8 cellular contexts compared by ENCODE assay signal in the genomic region with DNA sequence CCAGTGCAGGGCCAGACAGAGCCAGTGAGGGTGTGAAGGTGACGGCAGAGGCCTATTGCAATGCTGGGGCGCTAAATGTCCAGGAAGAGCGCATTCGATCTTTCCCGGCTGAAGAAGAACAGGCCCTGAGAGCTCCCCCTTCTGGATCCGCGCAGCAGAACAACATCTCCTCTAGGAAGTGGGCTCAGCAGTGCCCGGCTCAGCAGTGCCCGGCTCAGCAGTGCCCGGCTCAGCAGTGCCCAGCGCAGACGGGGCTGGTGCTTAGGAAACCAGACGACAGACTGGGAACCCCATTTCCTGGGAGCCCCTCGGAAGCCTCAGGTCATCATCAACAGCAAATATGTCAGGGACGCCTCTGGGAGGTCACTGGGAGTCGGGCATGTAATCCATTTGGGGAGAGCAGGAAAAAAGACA. TPM values are rescaled to one million over a fixed set of nuclear protein-coding genes. Genes with fewer than 3 reads are reported as not detected.
DNase-seq lines count a peak whose midpoint lies in the region; ATAC-seq, FAIRE-seq and TF ChIP-seq lines count a peak whose summit lies in the region.

No MANE protein-coding gene starts in this region.

- H3K23me2 ChIP-seq in H1 (ENCODE audit: low read depth, low read length): no peaks in the 10 kb centered on the region

- no peak overlapping the region for H4K5ac ChIP-seq in H1 (ENCODE audit: insufficient read length, low read depth, low read length)

- no peak overlapping the region for H2BK12ac ChIP-seq in H1 (ENCODE audit: low read depth, low read length)

- H3K79me2 ChIP-seq in H1 (ENCODE audit: control insufficient read depth in 1 of 2, insufficient read depth in 2 of 2, low read length in 2 of 2): no peaks in the 10 kb centered on the region

- no peak for FAIRE-seq in H1 (lab: Jason Lieb, UNC)

- H3K9ac ChIP-seq in H1 (replicated peaks in 1 of 4; ENCODE audit: extremely low read depth in 1 of 4, low read depth in 3 of 4, low read length in 3 of 4): no peak overlapping the region

- no peak overlapping the region for H2AFZ ChIP-seq in H1 (ENCODE audit: low read length)

- H3K4ac ChIP-seq in H1 (replicated peaks; ENCODE audit: insufficient read length, low read depth, low read length): no peak overlapping the region

- no peak overlapping the region for H2BK5ac ChIP-seq in H1 (ENCODE audit: low read depth, low read length)

- H3K4me1 ChIP-seq in H1 (replicated peaks in 1 of 4; ENCODE audit: control insufficient read depth in 3 of 4, insufficient read depth in 4 of 4, low read length in 3 of 4): peaks cover 3 to 10% (median 5%) of the 10 kb centered on the region in 4 experiments; a peak in 6 of 7 replicates

- peak; percentile 83 for DNase-seq in AG08395 (ENCODE audit: low spot score)
- DNase-seq in NCI-H2029 (lab: John Stamatoyannopoulos, UW): peak; percentile 70
- peak; percentile 59 for DNase-seq in activated CD4-positive, CD25-positive, alpha-beta regulatory T cell treated with anti-CD3 and anti-CD28 coated beads, Interleukin-2, amount 50 U/mL, for 72 hours
- peak in 1 of 2 experiments; percentile 90 for DNase-seq in H1 (ENCODE audit: low read depth in 1 of 2, low spot score in 2 of 2)
- DNase-seq in myocyte (ENCODE audit: low read depth): peak; percentile 74

- no peaks in the 10 kb centered on the region for H3K79me1 ChIP-seq in H1 (ENCODE audit: low read depth, low read length)

- CTCF ChIA-PET in H1 (lab: Charles Lee; ENCODE audit: partially characterized antibody): interaction anchor here (0.6 to 27.0 kb wide), 35 partner anchors 9 to 584 kb away, joined by 3 to 797 read pairs (median 4); no protein-coding TSS in a partner anchor

- H4K20me1 ChIP-seq in H1 (replicated peaks in 1 of 2; ENCODE audit: control insufficient read depth in 1 of 2, insufficient read depth in 2 of 2, low read length in 2 of 2): peaks cover 0 to 2% of the 10 kb centered on the region in 2 experiments

- H2AK5ac ChIP-seq in H1 (ENCODE audit: low read depth, low read length): no peak overlapping the region

- no peak for TF ChIP-seq EP300 in H1 (IDR thresholded peaks at IDR 0.05; ENCODE audit: borderline replicate concordance in 1 of 2, low read depth in 2 of 2, low read length in 2 of 2)

- H2BK15ac ChIP-seq in H1 (ENCODE audit: low read length): peak overlapping the region; percentile 98; the same call in 1 of the 2 replicates

- H3K27me3 ChIP-seq in H1 (replicated peaks in 1 of 4; ENCODE audit: control insufficient read depth in 3 of 4, extremely low read depth in 1 of 4, insufficient read depth in 3 of 4, low read length in 3 of 4): peaks cover 0 to 8% (median under 1%) of the 10 kb centered on the region in 4 experiments; a peak in 2 of 7 replicates

- no peak overlapping the region for H3K27ac ChIP-seq in H1 (ENCODE audit: low read depth, low read length)

- TF ChIP-seq CTCF in GM12875 (IDR thresholded peaks at IDR 0.05; ENCODE audit: borderline replicate concordance, insufficient read depth, low read depth, low read length) (peak; percentile 79), H1 (IDR thresholded peaks at IDR 0.05; ENCODE audit: control extremely low read depth in 1 of 3, insufficient read depth in 1 of 3, low read depth in 1 of 3, low read length in 3 of 3) (peak; percentile 70 to 90 (median 86))

- H2BK20ac ChIP-seq in H1 (ENCODE audit: low read length): no peak overlapping the region

- H3K4me2 ChIP-seq in H1 (ENCODE audit: insufficient read depth in 1 of 2, low read depth in 2 of 2, low read length in 2 of 2): no peak overlapping the region

- no peak overlapping the region for H4K8ac ChIP-seq in H1 (ENCODE audit: extremely low read depth, insufficient read depth, low read length)

- peak; percentile 62 to 78 for TF ChIP-seq RAD21 in H1 (IDR thresholded peaks at IDR 0.05 in 1 of 2, conservative IDR thresholded peaks at IDR 0.05 in 1 of 2; ENCODE audit: low read depth in 2 of 2, low read length in 2 of 2)

- H2BK120ac ChIP-seq in H1 (replicated peaks; ENCODE audit: low read depth, low read length): no peak overlapping the region

- ATAC-seq in GM18517 (IDR thresholded peaks at IDR 0.05; ENCODE audit: unreplicated experiment) (no peak), GM18520 (IDR thresholded peaks at IDR 0.05; ENCODE audit: unreplicated experiment) (no peak)

- no peak overlapping the region for H3K18ac ChIP-seq in H1 (ENCODE audit: extremely low read depth, low read length)

- POLR2A ChIA-PET in H1 (lab: Charles Lee; ENCODE audit: partially characterized antibody): interaction anchor here (1.0 kb wide), 1 partner anchor 615 kb away, joined by 3 read pairs; no protein-coding TSS in a partner anchor

- no peak overlapping the region for H3K56ac ChIP-seq in H1 (replicated peaks; ENCODE audit: insufficient read length, low read depth, low read length)

- no peak for TF ChIP-seq POLR2A in H1 (IDR thresholded peaks at IDR 0.05; ENCODE audit: control extremely low read depth in 1 of 2, low read depth in 2 of 2, low read length in 2 of 2)

- H3K4me3 ChIP-seq in GM12875 (ENCODE audit: low read depth, low read length) (no peak overlapping the region), H1 (ENCODE audit: extremely low read depth in 1 of 4, insufficient read depth in 2 of 4, low read depth in 3 of 4, low read length in 4 of 4) (no peak overlapping the region)

- WGBS in H1 (ENCODE audit: extremely low coverage in 1 of 2, insufficient coverage in 1 of 2, insufficient read length in 1 of 2, insufficient replicate concordance in 2 of 2, low coverage in 1 of 2, low lambda C conversion rate in 2 of 2, missing lambda C conversion rate in 1 of 2), 2 experiments: 30% methylated on average over 16 of the region's 16 CpGs; no CpG with 5 or more reads in 1 of the 2 experiments

- no peaks in the 10 kb centered on the region for H3K9me3 ChIP-seq in H1 (ENCODE audit: insufficient read depth in 2 of 2, low read depth in 1 of 2, low read length in 1 of 2)

- H3K36me3 ChIP-seq in H1 (ENCODE audit: control insufficient read depth in 2 of 4, insufficient read depth in 4 of 4, low read length in 3 of 4): no peaks in the 10 kb centered on the region

- no peak overlapping the region for H4K91ac ChIP-seq in H1 (replicated peaks; ENCODE audit: insufficient read length, low read length)

- H3K14ac ChIP-seq in H1 (ENCODE audit: insufficient read length): no peak overlapping the region

- H3K23ac ChIP-seq in H1 (ENCODE audit: insufficient read length): no peak overlapping the region

TF ChIP-seq in H1, 55 proteins besides CTCF, POLR2A, EP300 and RAD21 (continues in another document):
- TF ChIP-seq SP1 (IDR thresholded peaks at IDR 0.05; ENCODE audit: low read depth, low read length): no peak
- no peak for TF ChIP-seq GABPA (IDR thresholded peaks at IDR 0.05; ENCODE audit: borderline replicate concordance, insufficient read depth, low read length)
- no peak for TF ChIP-seq BCL11A (IDR thresholded peaks at IDR 0.05; ENCODE audit: low read depth in 2 of 2, low read length in 2 of 2)
- TF ChIP-seq KDM4A (IDR thresholded peaks at IDR 0.05; ENCODE audit: low read depth, low read length, severe bottlenecking): no peak
- peak; percentile 52; the same call in 1 of the 2 replicates for TF ChIP-seq TBP (IDR thresholded peaks at IDR 0.05; ENCODE audit: low read depth, low read length)

RNA-seq across cellular contexts. Expression of a gene that starts 4.7 kb away (rescaled TPM):
- total RNA-seq in H1 (2021; fragmentation: NEBNext Ultra II Directional; extraction: Animal tissue kit (Norgen Biotek cat#: 25700)): 4.4 and 4.7 TPM in 2 replicates
- polyA plus RNA-seq in H1 (2011; rRNA removed): 16.2 and 20.9 TPM in 2 replicates
- polyA plus RNA-seq in H1 (2011; cell fraction: cytosol; rRNA removed): 8.1 TPM
- 12.6 TPM for polyA plus RNA-seq in H1 (2011; cell fraction: nucleus; rRNA removed)
- polyA plus RNA-seq in H1 (2012, experiment 1 of 2): 4.2 to 10.6 TPM (median 8.1 TPM) in 4 replicates
- 5.2 TPM for polyA plus RNA-seq in H1 (2012, experiment 2 of 2)
- 4.2 TPM for polyA plus RNA-seq in H1 (2013, experiment 1 of 2)
- 3.5 TPM for polyA plus RNA-seq in H1 (2013, experiment 2 of 2)
- 5.4 and 6.9 TPM in 2 replicates for polyA minus RNA-seq in H1 (2011; rRNA and poly(A)+ RNA removed)
- polyA minus RNA-seq in H1 (2011; cell fraction: cytosol; rRNA and poly(A)+ RNA removed): 7.7 TPM
- 10.1 TPM for polyA minus RNA-seq in H1 (2011; cell fraction: nucleus; rRNA and poly(A)+ RNA removed)
- not detected in 2 replicates for total RNA-seq in myocyte
- polyA plus RNA-seq in myocyte (2012): not detected

RNA-seq across cellular contexts. Expression of a gene that starts 8.0 kb away (rescaled TPM):
- 7.7 and 8.0 TPM in 2 replicates for total RNA-seq in H1 (2021; fragmentation: NEBNext Ultra II Directional; extraction: Animal tissue kit (Norgen Biotek cat#: 25700))
- 15.0 and 20.5 TPM in 2 replicates for polyA plus RNA-seq in H1 (2011; rRNA removed)
- 13.4 TPM for polyA plus RNA-seq in H1 (2011; cell fraction: cytosol; rRNA removed)
- polyA plus RNA-seq in H1 (2011; cell fraction: nucleus; rRNA removed): 23.6 TPM
- polyA plus RNA-seq in H1 (2012, experiment 1 of 2): 5.5 to 12.1 TPM (median 10.4 TPM) in 4 replicates
- polyA plus RNA-seq in H1 (2012, experiment 2 of 2): 7.6 TPM
- polyA plus RNA-seq in H1 (2013, experiment 1 of 2): 7.6 TPM
- 7.2 TPM for polyA plus RNA-seq in H1 (2013, experiment 2 of 2)
- polyA minus RNA-seq in H1 (2011; rRNA and poly(A)+ RNA removed): 8.9 and 10.2 TPM in 2 replicates
- 9.5 TPM for polyA minus RNA-seq in H1 (2011; cell fraction: cytosol; rRNA and poly(A)+ RNA removed)
- 7.0 TPM for polyA minus RNA-seq in H1 (2011; cell fraction: nucleus; rRNA and poly(A)+ RNA removed)
- total RNA-seq in myocyte: 6.9 and 8.7 TPM in 2 replicates
- polyA plus RNA-seq in myocyte (2012): 2.3 TPM

RNA-seq across cellular contexts. Expression of a gene that starts 38.2 kb away (rescaled TPM):
- total RNA-seq in H1 (2021; fragmentation: NEBNext Ultra II Directional; extraction: Animal tissue kit (Norgen Biotek cat#: 25700)): 2.3 and 2.6 TPM in 2 replicates
- 1.4 and 2.7 TPM in 2 replicates for polyA plus RNA-seq in H1 (2011; rRNA removed)
- 2.7 TPM for polyA plus RNA-seq in H1 (2011; cell fraction: cytosol; rRNA removed)
- 6.4 TPM for polyA plus RNA-seq in H1 (2011; cell fraction: nucleus; rRNA removed)
- 2.7 to 4.3 TPM (median 3.1 TPM) in 4 replicates for polyA plus RNA-seq in H1 (2012, experiment 1 of 2)
- polyA plus RNA-seq in H1 (2012, experiment 2 of 2): 0.79 TPM
- polyA plus RNA-seq in H1 (2013, experiment 1 of 2): 1.7 TPM
- polyA plus RNA-seq in H1 (2013, experiment 2 of 2): 1.8 TPM
- polyA minus RNA-seq in H1 (2011; rRNA and poly(A)+ RNA removed): 0.19 and 0.51 TPM in 2 replicates
- polyA minus RNA-seq in H1 (2011; cell fraction: cytosol; rRNA and poly(A)+ RNA removed): 0.88 TPM
- 0.60 TPM for polyA minus RNA-seq in H1 (2011; cell fraction: nucleus; rRNA and poly(A)+ RNA removed)
- 0.11 and 0.21 TPM in 2 replicates for total RNA-seq in myocyte
- 0.57 TPM for polyA plus RNA-seq in myocyte (2012)

RNA-seq across cellular contexts. Expression of a gene that starts 42.1 kb away (rescaled TPM):
- 22.2 and 27.0 TPM in 2 replicates for total RNA-seq in H1 (2021; fragmentation: NEBNext Ultra II Directional; extraction: Animal tissue kit (Norgen Biotek cat#: 25700))
- 17.7 and 26.0 TPM in 2 replicates for polyA plus RNA-seq in H1 (2011; rRNA removed)
- 16.7 TPM for polyA plus RNA-seq in H1 (2011; cell fraction: cytosol; rRNA removed)
- 52.2 TPM for polyA plus RNA-seq in H1 (2011; cell fraction: nucleus; rRNA removed)
- 14.8 to 21.8 TPM (median 19.6 TPM) in 4 replicates for polyA plus RNA-seq in H1 (2012, experiment 1 of 2)
- 15.8 TPM for polyA plus RNA-seq in H1 (2012, experiment 2 of 2)
- polyA plus RNA-seq in H1 (2013, experiment 1 of 2): 16.5 TPM
- polyA plus RNA-seq in H1 (2013, experiment 2 of 2): 15.7 TPM
- polyA minus RNA-seq in H1 (2011; rRNA and poly(A)+ RNA removed): 17.2 and 19.5 TPM in 2 replicates
- 12.2 TPM for polyA minus RNA-seq in H1 (2011; cell fraction: cytosol; rRNA and poly(A)+ RNA removed)
- 28.9 TPM for polyA minus RNA-seq in H1 (2011; cell fraction: nucleus; rRNA and poly(A)+ RNA removed)
- total RNA-seq in myocyte: 47.8 and 53.0 TPM in 2 replicates
- 55.2 TPM for polyA plus RNA-seq in myocyte (2012)
